In genomic region chr10:62233494-62234283, GRCh38 we compare ENCODE assay signal across 16 cellular contexts. TPM values are rescaled to one million over a fixed set of nuclear protein-coding genes. Genes with fewer than 3 reads are reported as not detected.
DNase-seq lines count a peak whose midpoint lies in the region; ATAC-seq, FAIRE-seq and TF ChIP-seq lines count a peak whose summit lies in the region.
"Had no signal": no experiment of that assay in that cellular context is flagged by ENCODE, and none has a peak within 500 bp of the region (broad histone marks: within the 10 kb centered on the region; RNA-seq: fewer than 3 reads in every experiment).

No MANE protein-coding gene starts in this region.

- H4K20me1 ChIP-seq in GM12878 (ENCODE audit: control insufficient read depth, insufficient read depth): no peaks in the 10 kb centered on the region

- no peak for ATAC-seq in GM12878
- no peak for ATAC-seq in naive thymus-derived CD4-positive, alpha-beta T cell
- ATAC-seq: left cardiac atrium had no signal

- H3K27me3 ChIP-seq in GM12878 (replicated peaks in 1 of 2; ENCODE audit: control insufficient read depth in 2 of 2, insufficient read depth in 2 of 2, low read length in 1 of 2): no peaks in the 10 kb centered on the region
- no peaks in the 10 kb centered on the region for H3K27me3 ChIP-seq in naive thymus-derived CD4-positive, alpha-beta T cell (ENCODE audit: control insufficient read depth in 2 of 2, insufficient read depth in 2 of 2, low read length in 2 of 2)
- H3K27me3 ChIP-seq: Peyer's patch, transverse colon had no signal

- H3K4me3 Mint-ChIP-seq in T-helper 1 cell treated with Interleukin-12 subunit alpha and Interleukin-12 subunit beta and Interleukin-4 antibody, amounts not matched to agents 30 μg/mL and 1 μg/mL, for 36 hours: peak overlapping the region; percentile 63
- peak overlapping the region; percentile 73 for H3K4me3 Mint-ChIP-seq in HFFc6
- H3K4me3 Mint-ChIP-seq in naive thymus-derived CD4-positive, alpha-beta T cell: peak overlapping the region in 9 of 10 donors; percentile 13 to 78 (median 56)

- POLR2A ChIA-PET in GM12878 (lab: Charles Lee): no interaction called here
- POLR2A ChIA-PET in naive thymus-derived CD4-positive, alpha-beta T cell (lab: Charles Lee): no interaction called here

- DNase-seq in T-helper 1 cell: no peak
- DNase-seq in HFFc6: no peak
- no peak for DNase-seq in GM12878 (ENCODE audit: low read depth, low spot score)
- DNase-seq in naive thymus-derived CD4-positive, alpha-beta T cell: peak in 2 of 9 donors; percentile 3 to 23
- no peak for DNase-seq in NCI-H82 treated with DMSO at 0.1 percent for 48 hours (lab: John Stamatoyannopoulos, UW; ENCODE audit: unreplicated experiment)
- DNase-seq in NCI-H2107 (lab: John Stamatoyannopoulos, UW): no peak
- DNase-seq in urothelium cell line (ENCODE audit: low spot score): no peak
- DNase-seq: DMS79, left cardiac atrium, NCI-H1048, Peyer's patch, transverse colon had no signal

- H3K9me3 Mint-ChIP-seq in T-helper 1 cell treated with Interleukin-12 subunit alpha and Interleukin-12 subunit beta and Interleukin-4 antibody, amounts not matched to agents 30 μg/mL and 1 μg/mL, for 36 hours: no peaks in the 10 kb centered on the region
- no peaks in the 10 kb centered on the region for H3K9me3 Mint-ChIP-seq in HFFc6
- peaks cover 0 to 2% (median 0%) of the 10 kb centered on the region in 11 donors for H3K9me3 Mint-ChIP-seq in naive thymus-derived CD4-positive, alpha-beta T cell

- peak overlapping the region; percentile 23; the same call in 1 of the 2 replicates for H2AFZ ChIP-seq in GM12878 (ENCODE audit: control insufficient read depth, low read depth, low read length)

- SMC1A ChIA-PET in GM12878 (lab: Charles Lee; ENCODE audit: uncharacterized antibody, unreplicated experiment): interaction anchor here (1.3 kb wide), 1 partner anchor 195 kb away, joined by 3 read pairs; no protein-coding TSS in a partner anchor

- WGBS in GM12878 (ENCODE audit: insufficient coverage, insufficient replicate concordance, low lambda C conversion rate, missing lambda C conversion rate): 91% methylated on average over 6 of the region's 6 CpGs

- no peak for TF ChIP-seq CTCF in HFFc6 (IDR thresholded peaks at IDR 0.05)
- no peak for TF ChIP-seq CTCF in GM12878 (IDR thresholded peaks at IDR 0.05 in 2 of 3, conservative IDR thresholded peaks at IDR 0.05 in 1 of 3; ENCODE audit: control insufficient read depth in 2 of 3, extremely low read depth in 1 of 3, insufficient read depth in 1 of 3, low read depth in 3 of 3, low read length in 3 of 3)

- TF ChIP-seq POLR2A in GM12878 (IDR thresholded peaks at IDR 0.05; ENCODE audit: low read depth, low read length): no peak

- H3K36me3 Mint-ChIP-seq in T-helper 1 cell treated with Interleukin-12 subunit alpha and Interleukin-12 subunit beta and Interleukin-4 antibody, amounts not matched to agents 30 μg/mL and 1 μg/mL, for 36 hours (ENCODE audit: low read depth): peaks cover 4% of the 10 kb centered on the region
- H3K36me3 Mint-ChIP-seq in HFFc6 (ENCODE audit: low read depth): peaks cover 5% of the 10 kb centered on the region; the same call in 1 of the 2 replicates
- H3K36me3 Mint-ChIP-seq in naive thymus-derived CD4-positive, alpha-beta T cell: peaks cover 0 to 14% (median 0%) of the 10 kb centered on the region in 5 donors

- H3K4me1 ChIP-seq in GM12878 (ENCODE audit: control insufficient read depth, insufficient read depth, low read length): no peaks in the 10 kb centered on the region
- peaks cover 0 to 13% of the 10 kb centered on the region in 2 donors for H3K4me1 ChIP-seq in naive thymus-derived CD4-positive, alpha-beta T cell (ENCODE audit: control insufficient read depth in 2 of 2, insufficient read depth in 2 of 2, low read length in 2 of 2)
- H3K4me1 ChIP-seq: Peyer's patch had no signal

- no peak overlapping the region for H3K4me3 ChIP-seq in GM12878
- H3K4me3 ChIP-seq in naive thymus-derived CD4-positive, alpha-beta T cell (ENCODE audit: low read length): no peak overlapping the region
- H3K4me3 ChIP-seq: coronary artery, Peyer's patch, transverse colon had no signal

- no peak overlapping the region for H3K4me2 ChIP-seq in GM12878 (ENCODE audit: control insufficient read depth, insufficient read depth)

- CTCF ChIA-PET in GM12878 (lab: Yijun Ruan, JAX): interaction anchor here (0.6 to 1.1 kb wide), 4 partner anchors 11 to 1148 kb away, joined by 3 to 4 read pairs (median 3); no protein-coding TSS in a partner anchor
- CTCF ChIA-PET in naive thymus-derived CD4-positive, alpha-beta T cell (lab: Charles Lee): interaction anchor here (0.5 to 1.6 kb wide), 4 partner anchors 11 to 195 kb away, joined by 3 to 13 read pairs (median 4); no protein-coding TSS in a partner anchor

- no peaks in the 10 kb centered on the region for H3K36me3 ChIP-seq in GM12878 (ENCODE audit: control insufficient read depth in 2 of 2, insufficient read depth in 2 of 2, low read length in 1 of 2)
- no peaks in the 10 kb centered on the region for H3K36me3 ChIP-seq in naive thymus-derived CD4-positive, alpha-beta T cell (ENCODE audit: control insufficient read depth in 2 of 3, insufficient read depth in 3 of 3, low read length in 3 of 3)
- H3K36me3 ChIP-seq: Peyer's patch, transverse colon had no signal

- intact Hi-C loops in GM12878 (cut with micrococcal nuclease; ENCODE audit: unreplicated experiment): no loop called here
- intact Hi-C loops in naive thymus-derived CD4-positive, alpha-beta T cell (cut with micrococcal nuclease): loop anchor here in 1 of 2 donors (2.0 kb wide), 1 partner anchor 35 kb away; no protein-coding TSS in a partner anchor

- H3K27ac Mint-ChIP-seq in T-helper 1 cell treated with Interleukin-12 subunit alpha and Interleukin-12 subunit beta and Interleukin-4 antibody, amounts not matched to agents 30 μg/mL and 1 μg/mL, for 36 hours: peak overlapping the region; percentile 34
- peak overlapping the region; percentile 75 for H3K27ac Mint-ChIP-seq in HFFc6
- H3K27ac Mint-ChIP-seq in naive thymus-derived CD4-positive, alpha-beta T cell: peak overlapping the region in 7 of 9 donors; percentile 17 to 89 (median 76)

- no peaks in the 10 kb centered on the region for H3K27me3 Mint-ChIP-seq in T-helper 1 cell treated with Interleukin-12 subunit alpha and Interleukin-12 subunit beta and Interleukin-4 antibody, amounts not matched to agents 30 μg/mL and 1 μg/mL, for 36 hours (ENCODE audit: low read depth)
- no peaks in the 10 kb centered on the region for H3K27me3 Mint-ChIP-seq in HFFc6 (ENCODE audit: insufficient read depth)
- H3K27me3 Mint-ChIP-seq in naive thymus-derived CD4-positive, alpha-beta T cell: no peaks in the 10 kb centered on the region

- in situ Hi-C loops in GM12878 (cut with MboI): no loop called here

- no peak overlapping the region for H3K27ac ChIP-seq in GM12878 (ENCODE audit: control insufficient read depth, insufficient read depth)
- no peak overlapping the region for H3K27ac ChIP-seq in naive thymus-derived CD4-positive, alpha-beta T cell (ENCODE audit: low read depth, low read length)
- H3K27ac ChIP-seq: 22Rv1, coronary artery, Peyer's patch, transverse colon had no signal

- TF ChIP-seq EP300 in GM12878 (IDR thresholded peaks at IDR 0.05; ENCODE audit: borderline replicate concordance in 1 of 2, control insufficient read depth in 1 of 2, low read depth in 2 of 2, low read length in 2 of 2): no peak

- H3K79me2 ChIP-seq in GM12878 (ENCODE audit: control insufficient read depth, insufficient read depth, low read length): no peaks in the 10 kb centered on the region

- H3K9me3 ChIP-seq in GM12878 (replicated peaks; ENCODE audit: control insufficient read depth, insufficient read depth, low read length): no peaks in the 10 kb centered on the region
- H3K9me3 ChIP-seq in naive thymus-derived CD4-positive, alpha-beta T cell (ENCODE audit: control insufficient read depth in 2 of 3, low read length in 3 of 3): no peaks in the 10 kb centered on the region
- H3K9me3 ChIP-seq: Peyer's patch, transverse colon had no signal

- FAIRE-seq in GM12878 (lab: Jason Lieb, UNC) (no peak), urothelium cell line (lab: Jason Lieb, UNC) (no peak)
- FAIRE-seq: frontal cortex had no signal

- no peak for TF ChIP-seq RAD21 in GM12878 (IDR thresholded peaks at IDR 0.05; ENCODE audit: insufficient read depth, low read depth, low read length)

- no TSS peak for BruUV-seq in GM12878 (replicated peaks; lab: Mats Ljungman, UMichigan)

- H3K4me1 Mint-ChIP-seq in T-helper 1 cell treated with Interleukin-12 subunit alpha and Interleukin-12 subunit beta and Interleukin-4 antibody, amounts not matched to agents 30 μg/mL and 1 μg/mL, for 36 hours (ENCODE audit: low read depth): peaks cover 18% of the 10 kb centered on the region
- peaks cover 51% of the 10 kb centered on the region for H3K4me1 Mint-ChIP-seq in HFFc6 (ENCODE audit: low read depth)
- peaks cover 7 to 51% (median 37%) of the 10 kb centered on the region in 7 donors for H3K4me1 Mint-ChIP-seq in naive thymus-derived CD4-positive, alpha-beta T cell

- no peak overlapping the region for H3K9ac ChIP-seq in GM12878 (ENCODE audit: control insufficient read depth, insufficient read depth, low read length)

- RAD21 ChIA-PET in GM12878 (lab: Charles Lee; ENCODE audit: unreplicated experiment): no interaction called here

RNA-seq across cellular contexts. Expression of gene RTKN2, which starts 35.0 kb away (rescaled TPM):
- total RNA-seq in HFFc6 (2021; fragmentation: NEBNext Ultra II Directional; extraction: Animal tissue kit (Norgen Biotek cat#: 25700)): 1 to 10 TPM; 2.9 to 5.5 (median 4.6) TPM
- total RNA-seq in GM12878 (2013; cell fraction: nucleolus; rRNA removed): not detected in 2 replicates
- total RNA-seq in GM12878 (2014; rRNA removed) (not detected in 2 replicates), GM12878 (2014; rRNA removed; fragmentation: Illumina TruSeq; extraction: Trizol) (not detected in 2 replicates), GM12878 (2021) (0.10 TPM in 1 of 2 replicates, not detected in the other)
- polyA plus RNA-seq in GM12878 (2011; ENCODE audit: low read depth): not detected
- polyA plus RNA-seq in GM12878 (2011; rRNA removed) (0.01 TPM in 1 of 2 replicates, not detected in the other), GM12878 (2014; fragmentation: Illumina TruSeq; extraction: Trizol) (not detected in 2 replicates), GM12878 (2014; fragmentation: Nextera tagmentation; extraction: Ambion mirVana) (not detected), GM12878 (2014; rRNA removed) (not detected in 2 replicates), GM12878 (2016; fragmentation: Nextera tagmentation; extraction: Ambion mirVana) (not detected)
- not detected in 2 replicates for polyA plus RNA-seq in GM12878 (2011; cell fraction: cytosol; rRNA removed)
- 0.01 and 0.03 TPM in 2 replicates for polyA plus RNA-seq in GM12878 (2011; cell fraction: nucleus; rRNA removed)
- 0.08 TPM in 1 of 2 replicates, not detected in the other for polyA plus RNA-seq in GM12878 (2012)
- polyA minus RNA-seq in GM12878 (2011; rRNA and poly(A)+ RNA removed): not detected in 2 replicates
- polyA minus RNA-seq in GM12878 (2011; cell fraction: cytosol; rRNA and poly(A)+ RNA removed): not detected in 2 replicates
- not detected in 2 replicates for polyA minus RNA-seq in GM12878 (2011; cell fraction: nucleus; rRNA and poly(A)+ RNA removed)
- 1 to 10 TPM; 1.4 to 7.8 (median 3.0) TPM for total RNA-seq in naive thymus-derived CD4-positive, alpha-beta T cell
- 1 to 10 TPM; 1.7 to 5.1 TPM for polyA plus RNA-seq in naive thymus-derived CD4-positive, alpha-beta T cell
